ENCODE assay signal across 1 cellular context in the genomic region with DNA sequence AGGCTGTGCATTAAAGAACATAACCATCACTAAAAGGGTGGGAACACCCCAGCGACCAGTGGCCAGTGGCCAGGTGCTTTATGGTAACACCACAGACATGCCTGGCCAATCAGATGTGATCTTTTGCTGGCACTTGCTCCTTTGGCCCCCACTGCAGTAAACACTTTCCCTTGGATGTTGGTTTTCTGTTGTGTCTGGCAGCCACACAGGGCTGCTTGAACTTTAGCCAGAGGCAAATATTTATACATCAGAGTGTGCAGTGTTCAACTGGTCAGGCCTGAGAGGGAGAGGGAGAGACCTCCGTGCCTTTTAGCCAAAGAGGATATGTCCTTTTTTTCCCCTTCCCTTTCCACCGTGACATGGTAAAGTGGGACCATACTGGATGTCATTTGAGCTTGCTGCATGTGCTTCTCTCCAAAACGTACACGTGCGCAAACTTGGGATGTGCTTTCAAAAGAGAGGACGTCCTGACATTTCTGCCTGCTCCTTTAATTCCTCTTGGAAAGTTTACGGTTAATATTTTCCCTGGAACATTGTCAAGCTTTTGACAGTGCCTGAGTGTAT.
TF ChIP-seq lines count a peak whose summit lies in the region.

No MANE protein-coding gene starts in this region.

TF ChIP-seq in HepG2, 621 proteins besides CTCF, POLR2A, EP300 and RAD21 (continued from another document and continues in another):
- TF ChIP-seq, protein P1, sequence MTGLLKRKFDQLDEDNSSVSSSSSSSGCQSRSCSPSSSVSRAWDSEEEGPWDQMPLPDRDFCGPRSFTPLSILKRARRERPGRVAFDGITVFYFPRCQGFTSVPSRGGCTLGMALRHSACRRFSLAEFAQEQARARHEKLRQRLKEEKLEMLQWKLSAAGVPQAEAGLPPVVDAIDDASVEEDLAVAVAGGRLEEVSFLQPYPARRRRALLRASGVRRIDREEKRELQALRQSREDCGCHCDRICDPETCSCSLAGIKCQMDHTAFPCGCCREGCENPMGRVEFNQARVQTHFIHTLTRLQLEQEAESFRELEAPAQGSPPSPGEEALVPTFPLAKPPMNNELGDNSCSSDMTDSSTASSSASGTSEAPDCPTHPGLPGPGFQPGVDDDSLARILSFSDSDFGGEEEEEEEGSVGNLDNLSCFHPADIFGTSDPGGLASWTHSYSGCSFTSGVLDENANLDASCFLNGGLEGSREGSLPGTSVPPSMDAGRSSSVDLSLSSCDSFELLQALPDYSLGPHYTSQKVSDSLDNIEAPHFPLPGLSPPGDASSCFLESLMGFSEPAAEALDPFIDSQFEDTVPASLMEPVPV (CRISPR knock-in tag; IDR thresholded peaks at IDR 0.05) = 0 out of 2 replicates have a peak, but pooled peaks have one; percentile 54
- no peak for TF ChIP-seq ZFP36 (IDR thresholded peaks at IDR 0.05; ENCODE audit: borderline replicate concordance, low read depth, low read length, partially characterized antibody)
- no peak for TF ChIP-seq ZKSCAN5 (CRISPR knock-in tag; IDR thresholded peaks at IDR 0.05)
- TF ChIP-seq ZNF749 (CRISPR knock-in tag; IDR thresholded peaks at IDR 0.05; ENCODE audit: borderline replicate concordance) = no peak
- TF ChIP-seq, protein P2, sequence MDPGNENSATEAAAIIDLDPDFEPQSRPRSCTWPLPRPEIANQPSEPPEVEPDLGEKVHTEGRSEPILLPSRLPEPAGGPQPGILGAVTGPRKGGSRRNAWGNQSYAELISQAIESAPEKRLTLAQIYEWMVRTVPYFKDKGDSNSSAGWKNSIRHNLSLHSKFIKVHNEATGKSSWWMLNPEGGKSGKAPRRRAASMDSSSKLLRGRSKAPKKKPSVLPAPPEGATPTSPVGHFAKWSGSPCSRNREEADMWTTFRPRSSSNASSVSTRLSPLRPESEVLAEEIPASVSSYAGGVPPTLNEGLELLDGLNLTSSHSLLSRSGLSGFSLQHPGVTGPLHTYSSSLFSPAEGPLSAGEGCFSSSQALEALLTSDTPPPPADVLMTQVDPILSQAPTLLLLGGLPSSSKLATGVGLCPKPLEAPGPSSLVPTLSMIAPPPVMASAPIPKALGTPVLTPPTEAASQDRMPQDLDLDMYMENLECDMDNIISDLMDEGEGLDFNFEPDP (CRISPR knock-in tag; conservative IDR thresholded peaks at IDR 0.05) = no peak
- no peak; the same call in 1 of the 2 replicates for TF ChIP-seq SP4 (CRISPR knock-in tag; IDR thresholded peaks at IDR 0.05)
- TF ChIP-seq MTF1 (CRISPR knock-in tag; IDR thresholded peaks at IDR 0.05) = no peak
- TF ChIP-seq ATF6 (CRISPR knock-in tag; conservative IDR thresholded peaks at IDR 0.05) = no peak
- peak; percentile 85; the same call in 1 of the 2 replicates for TF ChIP-seq ZFP36L1 (CRISPR knock-in tag; IDR thresholded peaks at IDR 0.05)
- TF ChIP-seq ZNF101 (CRISPR knock-in tag; IDR thresholded peaks at IDR 0.05; ENCODE audit: borderline replicate concordance, low read depth) = no peak
- no peak for TF ChIP-seq EED (CRISPR knock-in tag; IDR thresholded peaks at IDR 0.05)
- peak; percentile 44; the same call in 1 of the 2 replicates for TF ChIP-seq POLR2G (IDR thresholded peaks at IDR 0.05; ENCODE audit: low read depth, low read length)
- TF ChIP-seq, protein P3, sequence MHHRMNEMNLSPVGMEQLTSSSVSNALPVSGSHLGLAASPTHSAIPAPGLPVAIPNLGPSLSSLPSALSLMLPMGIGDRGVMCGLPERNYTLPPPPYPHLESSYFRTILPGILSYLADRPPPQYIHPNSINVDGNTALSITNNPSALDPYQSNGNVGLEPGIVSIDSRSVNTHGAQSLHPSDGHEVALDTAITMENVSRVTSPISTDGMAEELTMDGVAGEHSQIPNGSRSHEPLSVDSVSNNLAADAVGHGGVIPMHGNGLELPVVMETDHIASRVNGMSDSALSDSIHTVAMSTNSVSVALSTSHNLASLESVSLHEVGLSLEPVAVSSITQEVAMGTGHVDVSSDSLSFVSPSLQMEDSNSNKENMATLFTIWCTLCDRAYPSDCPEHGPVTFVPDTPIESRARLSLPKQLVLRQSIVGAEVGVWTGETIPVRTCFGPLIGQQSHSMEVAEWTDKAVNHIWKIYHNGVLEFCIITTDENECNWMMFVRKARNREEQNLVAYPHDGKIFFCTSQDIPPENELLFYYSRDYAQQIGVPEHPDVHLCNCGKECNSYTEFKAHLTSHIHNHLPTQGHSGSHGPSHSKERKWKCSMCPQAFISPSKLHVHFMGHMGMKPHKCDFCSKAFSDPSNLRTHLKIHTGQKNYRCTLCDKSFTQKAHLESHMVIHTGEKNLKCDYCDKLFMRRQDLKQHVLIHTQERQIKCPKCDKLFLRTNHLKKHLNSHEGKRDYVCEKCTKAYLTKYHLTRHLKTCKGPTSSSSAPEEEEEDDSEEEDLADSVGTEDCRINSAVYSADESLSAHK (CRISPR knock-in tag; IDR thresholded peaks at IDR 0.05; ENCODE audit: borderline replicate concordance) = no peak
- no peak for TF ChIP-seq ZNF34 (CRISPR knock-in tag; IDR thresholded peaks at IDR 0.05; ENCODE audit: borderline replicate concordance)
- no peak for TF ChIP-seq HMG20B (CRISPR knock-in tag; conservative IDR thresholded peaks at IDR 0.05)
- peak; percentile 58; the same call in 1 of the 2 replicates for TF ChIP-seq TFE3 (CRISPR knock-in tag; IDR thresholded peaks at IDR 0.05)
- 0 out of 2 replicates have a peak, but pooled peaks have one; percentile 8 for TF ChIP-seq ZNF337 (CRISPR knock-in tag; IDR thresholded peaks at IDR 0.05; ENCODE audit: borderline replicate concordance, low read depth)
- TF ChIP-seq HNF4G (IDR thresholded peaks at IDR 0.05; ENCODE audit: borderline replicate concordance, low read depth, low read length) = peak; percentile 75
- peak; percentile 48; the same call in 1 of the 2 replicates for TF ChIP-seq HNF4G (CRISPR knock-in tag; IDR thresholded peaks at IDR 0.05; ENCODE audit: borderline replicate concordance, low read depth)
- 0 out of 2 replicates have a peak, but pooled peaks have one; percentile 54 for TF ChIP-seq BRF2 (CRISPR knock-in tag; IDR thresholded peaks at IDR 0.05)
- TF ChIP-seq ZNF326 (CRISPR knock-in tag; IDR thresholded peaks at IDR 0.05; ENCODE audit: borderline replicate concordance) = no peak
- peak; percentile 39; the same call in 1 of the 2 replicates for TF ChIP-seq YEATS2 (CRISPR knock-in tag; IDR thresholded peaks at IDR 0.05; ENCODE audit: borderline replicate concordance)
- no peak for TF ChIP-seq NFE2 (CRISPR knock-in tag; IDR thresholded peaks at IDR 0.05)
- TF ChIP-seq, protein P4, sequence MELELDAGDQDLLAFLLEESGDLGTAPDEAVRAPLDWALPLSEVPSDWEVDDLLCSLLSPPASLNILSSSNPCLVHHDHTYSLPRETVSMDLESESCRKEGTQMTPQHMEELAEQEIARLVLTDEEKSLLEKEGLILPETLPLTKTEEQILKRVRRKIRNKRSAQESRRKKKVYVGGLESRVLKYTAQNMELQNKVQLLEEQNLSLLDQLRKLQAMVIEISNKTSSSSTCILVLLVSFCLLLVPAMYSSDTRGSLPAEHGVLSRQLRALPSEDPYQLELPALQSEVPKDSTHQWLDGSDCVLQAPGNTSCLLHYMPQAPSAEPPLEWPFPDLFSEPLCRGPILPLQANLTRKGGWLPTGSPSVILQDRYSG (CRISPR knock-in tag; IDR thresholded peaks at IDR 0.05) = no peak
- TF ChIP-seq NR1H2 (CRISPR knock-in tag; IDR thresholded peaks at IDR 0.05; ENCODE audit: borderline replicate concordance, low read depth) = no peak
- no peak for TF ChIP-seq ARNT (IDR thresholded peaks at IDR 0.05)
- no peak for TF ChIP-seq SP140L (CRISPR knock-in tag; IDR thresholded peaks at IDR 0.05; ENCODE audit: borderline replicate concordance)
- TF ChIP-seq ZNF205 (CRISPR knock-in tag; IDR thresholded peaks at IDR 0.05) = no peak
- TF ChIP-seq, protein P5, sequence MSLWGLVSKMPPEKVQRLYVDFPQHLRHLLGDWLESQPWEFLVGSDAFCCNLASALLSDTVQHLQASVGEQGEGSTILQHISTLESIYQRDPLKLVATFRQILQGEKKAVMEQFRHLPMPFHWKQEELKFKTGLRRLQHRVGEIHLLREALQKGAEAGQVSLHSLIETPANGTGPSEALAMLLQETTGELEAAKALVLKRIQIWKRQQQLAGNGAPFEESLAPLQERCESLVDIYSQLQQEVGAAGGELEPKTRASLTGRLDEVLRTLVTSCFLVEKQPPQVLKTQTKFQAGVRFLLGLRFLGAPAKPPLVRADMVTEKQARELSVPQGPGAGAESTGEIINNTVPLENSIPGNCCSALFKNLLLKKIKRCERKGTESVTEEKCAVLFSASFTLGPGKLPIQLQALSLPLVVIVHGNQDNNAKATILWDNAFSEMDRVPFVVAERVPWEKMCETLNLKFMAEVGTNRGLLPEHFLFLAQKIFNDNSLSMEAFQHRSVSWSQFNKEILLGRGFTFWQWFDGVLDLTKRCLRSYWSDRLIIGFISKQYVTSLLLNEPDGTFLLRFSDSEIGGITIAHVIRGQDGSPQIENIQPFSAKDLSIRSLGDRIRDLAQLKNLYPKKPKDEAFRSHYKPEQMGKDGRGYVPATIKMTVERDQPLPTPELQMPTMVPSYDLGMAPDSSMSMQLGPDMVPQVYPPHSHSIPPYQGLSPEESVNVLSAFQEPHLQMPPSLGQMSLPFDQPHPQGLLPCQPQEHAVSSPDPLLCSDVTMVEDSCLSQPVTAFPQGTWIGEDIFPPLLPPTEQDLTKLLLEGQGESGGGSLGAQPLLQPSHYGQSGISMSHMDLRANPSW (CRISPR knock-in tag; IDR thresholded peaks at IDR 0.05; ENCODE audit: borderline replicate concordance) = 0 out of 2 replicates have a peak, but pooled peaks have one; percentile 22
- TF ChIP-seq MIER2 (CRISPR knock-in tag; IDR thresholded peaks at IDR 0.05) = no peak
- no peak; the same call in 1 of the 2 replicates for TF ChIP-seq KLF11 (CRISPR knock-in tag; IDR thresholded peaks at IDR 0.05)
- TF ChIP-seq POLR2AphosphoS2 (IDR thresholded peaks at IDR 0.05; ENCODE audit: low read depth, low read length) = no peak
- TF ChIP-seq MAZ (IDR thresholded peaks at IDR 0.05; ENCODE audit: borderline replicate concordance, low read depth, low read length) = peak; percentile 94
- TF ChIP-seq MAZ (CRISPR knock-in tag; IDR thresholded peaks at IDR 0.05; ENCODE audit: low read depth) = no peak
- no peak for TF ChIP-seq ZNF879 (CRISPR knock-in tag; IDR thresholded peaks at IDR 0.05)
- no peak for TF ChIP-seq THYN1 (CRISPR knock-in tag; IDR thresholded peaks at IDR 0.05; ENCODE audit: borderline replicate concordance, low read depth)
- TF ChIP-seq CSRNP2 (CRISPR knock-in tag; conservative IDR thresholded peaks at IDR 0.05; ENCODE audit: low read depth) = no peak
- TF ChIP-seq ZNF605 (CRISPR knock-in tag; IDR thresholded peaks at IDR 0.05) = peak; percentile 89
- TF ChIP-seq SMARCE1 (IDR thresholded peaks at IDR 0.05; ENCODE audit: borderline replicate concordance) = no peak
- TF ChIP-seq CCDC6 (CRISPR knock-in tag; IDR thresholded peaks at IDR 0.05) = no peak; the same call in 1 of the 2 replicates
- no peak for TF ChIP-seq TCF12 (IDR thresholded peaks at IDR 0.05)
- TF ChIP-seq TCF12 (CRISPR knock-in tag; IDR thresholded peaks at IDR 0.05) = no peak
- TF ChIP-seq SCMH1 (CRISPR knock-in tag; IDR thresholded peaks at IDR 0.05; ENCODE audit: borderline replicate concordance) = no peak
- peak; percentile 59; the same call in 1 of the 2 replicates for TF ChIP-seq HOXA5 (CRISPR knock-in tag; IDR thresholded peaks at IDR 0.05)
